ENCODE assay signal across 1 cellular context in the genomic region with DNA sequence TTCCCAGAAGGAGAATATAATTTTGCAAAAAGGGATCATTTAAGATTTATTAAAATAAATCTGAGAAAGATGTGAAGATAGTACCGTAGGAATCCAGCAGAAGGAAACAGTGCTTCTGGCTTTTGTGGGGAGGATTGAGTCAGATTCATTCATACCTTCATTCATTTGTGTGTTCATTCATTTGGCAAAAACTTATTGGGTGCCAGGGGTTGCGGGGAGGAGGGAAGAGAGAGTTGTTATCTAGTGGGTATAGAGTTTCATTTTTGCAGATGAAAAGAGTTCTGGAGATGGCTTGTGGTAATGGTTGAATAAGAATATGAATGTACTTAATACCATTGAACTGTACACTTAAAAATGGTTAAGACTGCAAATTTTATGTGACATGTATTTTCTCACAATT.
TF ChIP-seq lines count a peak whose summit lies in the region.

No MANE protein-coding gene starts in this region.

TF ChIP-seq in GM12878, 131 proteins besides CTCF, POLR2A, EP300 and RAD21:
- TF ChIP-seq DPF2 (IDR thresholded peaks at IDR 0.05) = no peak
- TF ChIP-seq ZNF24 (IDR thresholded peaks at IDR 0.05) = peak; percentile 89; the same call in 1 of the 2 replicates
